ENCODE assay signal across 19 cellular contexts in the genomic region with DNA sequence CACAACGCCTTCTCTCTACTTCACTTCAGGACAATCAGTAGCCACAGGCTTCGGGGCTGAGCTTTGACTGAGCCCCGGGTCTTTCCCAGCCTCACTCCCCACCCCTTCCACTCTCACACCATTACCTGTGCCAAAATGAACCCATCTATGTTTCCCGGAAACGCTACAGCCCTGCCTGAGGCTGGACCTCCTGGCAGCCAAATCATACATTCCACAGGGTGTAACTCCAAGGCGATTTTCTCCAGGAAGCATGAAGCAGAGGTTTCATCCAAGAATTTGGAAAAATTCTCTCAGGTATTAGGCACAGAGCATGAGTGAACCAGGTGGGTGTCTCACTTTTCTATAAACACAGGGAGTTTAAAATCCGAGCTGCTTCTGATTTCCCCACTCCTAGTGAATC.
A peak's percentile ranks its signal among the peaks of the same experiment; 100 is the strongest.
DNase-seq lines count a peak whose midpoint lies in the region; ATAC-seq and TF ChIP-seq lines count a peak whose summit lies in the region.
"Had no signal": no experiment of that assay in that cellular context is flagged by ENCODE, and none has a peak within 500 bp of the region (broad histone marks: within the 10 kb centered on the region; RNA-seq: fewer than 3 reads in every experiment).

No MANE protein-coding gene starts in this region.

- DNase-seq in RWPE1 (ENCODE audit: low spot score) (no peak), epithelial cell of esophagus (ENCODE audit: low read depth) (peak; percentile 38), progenitor cell of endocrine pancreas (ENCODE audit: low spot score, unreplicated experiment) (no peak), NCI-H1105 treated with DMSO at 0.1 percent for 48 hours (lab: John Stamatoyannopoulos, UW) (no peak)
- DNase-seq: COR-L47, EL, KBM-7, NCI-H1436, NCI-H2029 treated with DMSO at 0.1 percent for 48 hours, NCI-H2171 treated with DMSO at 0.1 percent for 48 hours, NCI-H510A treated with DMSO at 0.1 percent for 48 hours, NCI-H82, PC-3 had no signal

- peaks cover 61% of the 10 kb centered on the region for H3K36me3 Mint-ChIP-seq in progenitor cell of endocrine pancreas (ENCODE audit: insufficient read depth)

- peak overlapping the region; percentile 50 for H3K27ac Mint-ChIP-seq in progenitor cell of endocrine pancreas

- no peak overlapping the region for H3K4me3 Mint-ChIP-seq in progenitor cell of endocrine pancreas (ENCODE audit: low read depth)

- no peaks in the 10 kb centered on the region for H3K27me3 ChIP-seq in BLaER1 treated with 17β-estradiol and CSF1 and Interleukin-3, amounts not matched to agents 10 nM and 100 nM

- peaks cover 11% of the 10 kb centered on the region for H3K27me3 Mint-ChIP-seq in progenitor cell of endocrine pancreas

- peak overlapping the region in 6 of 11 experiments; percentile 41 to 90 (median 84); a peak in 9 of 22 replicates for H3K4me2 ChIP-seq in BLaER1 treated with 17β-estradiol and CSF1 and Interleukin-3, amounts not matched to agents 10 nM and 100 nM

- no peaks in the 10 kb centered on the region for H3K9me3 Mint-ChIP-seq in progenitor cell of endocrine pancreas (ENCODE audit: low read depth)

- H3K4me1 Mint-ChIP-seq in progenitor cell of endocrine pancreas (ENCODE audit: low read depth): peaks cover 20% of the 10 kb centered on the region

- POLR2A ChIA-PET in RWPE1 (lab: Yijun Ruan, JAX; ENCODE audit: low non-redundant PET): no interaction called here

- CTCF ChIA-PET in RWPE1 (lab: Yijun Ruan, JAX): interaction anchor here (0.6 kb wide), 1 partner anchor 10 kb away, joined by 3 read pairs; no protein-coding TSS in a partner anchor

- H3K4me3 ChIP-seq in BLaER1 treated with 17β-estradiol and CSF1 and Interleukin-3, amounts not matched to agents 10 nM and 100 nM: no peak overlapping the region
- H3K4me3 ChIP-seq in epithelial cell of esophagus (ENCODE audit: low read length): no peak overlapping the region
- H3K4me3 ChIP-seq: HAP-1 had no signal

- H3K9me3 ChIP-seq in BLaER1 treated with 17β-estradiol and CSF1 and Interleukin-3, amounts not matched to agents 10 nM and 100 nM (replicated peaks in 1 of 11): peaks cover 0 to 8% (median 0%) of the 10 kb centered on the region in 11 experiments; a peak in 2 of 22 replicates
- H3K9me3 ChIP-seq: HAP-1 had no signal

- peaks cover 0 to 100% (median 0%) of the 10 kb centered on the region in 11 experiments; a peak in 5 of 22 replicates for H4K20me1 ChIP-seq in BLaER1 treated with 17β-estradiol and CSF1 and Interleukin-3, amounts not matched to agents 10 nM and 100 nM

- ATAC-seq in HG02973 (IDR thresholded peaks at IDR 0.05; ENCODE audit: unreplicated experiment) (no peak), GM19328 (IDR thresholded peaks at IDR 0.05; ENCODE audit: unreplicated experiment) (no peak), HG03025 (IDR thresholded peaks at IDR 0.05; ENCODE audit: low FRiP score, unreplicated experiment) (no peak)
- ATAC-seq: PC-3 had no signal

- peak overlapping the region in 9 of 11 experiments; percentile 24 to 94 (median 88); a peak in 11 of 22 replicates for H3K27ac ChIP-seq in BLaER1 treated with 17β-estradiol and CSF1 and Interleukin-3, amounts not matched to agents 10 nM and 100 nM
- H3K27ac ChIP-seq in RWPE1: peak overlapping the region; percentile 57
- H3K27ac ChIP-seq: C4-2B had no signal

- H3K36me3 ChIP-seq in BLaER1 treated with 17β-estradiol and CSF1 and Interleukin-3, amounts not matched to agents 10 nM and 100 nM: peaks cover 24 to 100% (median 72%) of the 10 kb centered on the region in 11 experiments; a peak in 21 of 22 replicates

- H3K9ac ChIP-seq in BLaER1 treated with 17β-estradiol and CSF1 and Interleukin-3, amounts not matched to agents 10 nM and 100 nM: peak overlapping the region in 1 of 11 experiments; percentile 61; a peak in 1 of 22 replicates

- TF ChIP-seq CTCF in RWPE1 (conservative IDR thresholded peaks at IDR 0.05; ENCODE audit: low read depth) (no peak), epithelial cell of esophagus (IDR thresholded peaks at IDR 0.05; ENCODE audit: insufficient read depth, low read depth, low read length, missing control alignments) (no peak), progenitor cell of endocrine pancreas (IDR thresholded peaks at IDR 0.05; ENCODE audit: unreplicated experiment) (no peak)

- peaks cover 51 to 80% (median 69%) of the 10 kb centered on the region in 10 experiments for H3K4me1 ChIP-seq in BLaER1 treated with 17β-estradiol and CSF1 and Interleukin-3, amounts not matched to agents 10 nM and 100 nM
